25 cellular contexts compared by ENCODE assay signal in genomic region chr10:61642073-61642637, GRCh38. TPM values are rescaled to one million over a fixed set of nuclear protein-coding genes. Genes with fewer than 3 reads are reported as not detected.
DNase-seq lines count a peak whose midpoint lies in the region; ATAC-seq, FAIRE-seq and TF ChIP-seq lines count a peak whose summit lies in the region.
"Had no signal": no experiment of that assay in that cellular context is flagged by ENCODE, and none has a peak within 500 bp of the region (broad histone marks: within the 10 kb centered on the region; RNA-seq: fewer than 3 reads in every experiment).

No MANE protein-coding gene starts in this region.

- FAIRE-seq in GM12891 (lab: Jason Lieb, UNC): no peak
- FAIRE-seq: D721Med had no signal

- H3K36me3 ChIP-seq in HEK293 (ENCODE audit: control insufficient read depth in 2 of 2, insufficient read depth in 1 of 2, low read length in 2 of 2) (no peaks in the 10 kb centered on the region), thoracic aorta (no peaks in the 10 kb centered on the region)
- H3K36me3 ChIP-seq: ascending aorta, heart left ventricle had no signal

- TF ChIP-seq POLR2A in GM12891 (IDR thresholded peaks at IDR 0.05; ENCODE audit: low read depth, low read length): no peak

- no peaks in the 10 kb centered on the region for H3K27me3 ChIP-seq in thoracic aorta (replicated peaks; ENCODE audit: insufficient read depth)
- H3K27me3 ChIP-seq: ascending aorta, heart left ventricle had no signal

- no peaks in the 10 kb centered on the region for H3K27me3 Mint-ChIP-seq in WTC11 (ENCODE audit: low read depth)
- H3K27me3 Mint-ChIP-seq: activated CD8-positive, alpha-beta T cell treated with anti-CD3 and anti-CD28 coated beads for 36 hours; type B pancreatic cell had no signal

- H3K36me3 Mint-ChIP-seq in WTC11: no peaks in the 10 kb centered on the region
- H3K36me3 Mint-ChIP-seq: activated naive CD8-positive, alpha-beta T cell; type B pancreatic cell had no signal

- CTCF ChIA-PET in HEK293 (lab: Yijun Ruan, JAX): interaction anchor here (0.6 to 1.0 kb wide), 2 partner anchors 11 to 57 kb away, joined by 3 to 5 read pairs; no protein-coding TSS in a partner anchor
- CTCF ChIA-PET in WTC11 (lab: Charles Lee): interaction anchor here (1.6 kb wide), 1 partner anchor 35 kb away, joined by 4 read pairs; no protein-coding TSS in a partner anchor

- no peaks in the 10 kb centered on the region for H3K9me3 ChIP-seq in HEK293 (ENCODE audit: control insufficient read depth, insufficient read depth, low read depth, low read length)
- no peaks in the 10 kb centered on the region for H3K9me3 ChIP-seq in thoracic aorta
- H3K9me3 ChIP-seq: ascending aorta, heart left ventricle had no signal

- no peaks in the 10 kb centered on the region for H3K4me1 ChIP-seq in HEK293 (ENCODE audit: control insufficient read depth, insufficient read depth, low read length)
- H3K4me1 ChIP-seq in thoracic aorta (ENCODE audit: control insufficient read depth in 1 of 2, low read depth in 2 of 2): peaks cover 6 to 16% of the 10 kb centered on the region in 2 donors
- H3K4me1 ChIP-seq: ascending aorta had no signal

- ATAC-seq in WTC11: no peak
- ATAC-seq in thoracic aorta (ENCODE audit: insufficient number of reproducible peaks, low FRiP score, low read depth): no peak
- ATAC-seq in GM21526 (IDR thresholded peaks at IDR 0.05; ENCODE audit: low FRiP score, unreplicated experiment): no peak
- ATAC-seq: activated CD8-positive, alpha-beta T cell treated with anti-CD3 and anti-CD28 coated beads for 36 hours had no signal

- H3K27ac Mint-ChIP-seq in WTC11: peak overlapping the region; percentile 29; the same call in 1 of the 2 replicates
- H3K27ac Mint-ChIP-seq: activated CD8-positive, alpha-beta T cell treated with anti-CD3 and anti-CD28 coated beads for 36 hours; activated naive CD8-positive, alpha-beta T cell; T-helper 1 cell treated with Interleukin-12 subunit alpha and Interleukin-12 subunit beta and Interleukin-4 antibody, amounts not matched to agents 30 μg/mL and 1 μg/mL, for 36 hours; type B pancreatic cell had no signal

- POLR2A ChIA-PET in HEK293 (lab: Yijun Ruan, JAX): no interaction called here
- POLR2A ChIA-PET in WTC11 (lab: Charles Lee): no interaction called here

- no peak overlapping the region for H3K27ac ChIP-seq in HEK293 (ENCODE audit: extremely low read depth, low read depth, low read length)
- no peak overlapping the region for H3K27ac ChIP-seq in thoracic aorta
- H3K27ac ChIP-seq: ascending aorta had no signal

- H3K9me3 Mint-ChIP-seq in WTC11: 0 out of 2 replicates have a peak, but pooled peaks cover 7% of the 10 kb centered on the region
- H3K9me3 Mint-ChIP-seq: activated CD8-positive, alpha-beta T cell treated with anti-CD3 and anti-CD28 coated beads for 36 hours; neural crest cell; T-helper 1 cell treated with Interleukin-12 subunit alpha and Interleukin-12 subunit beta and Interleukin-4 antibody, amounts not matched to agents 30 μg/mL and 1 μg/mL, for 36 hours; type B pancreatic cell had no signal

- no peak for DNase-seq in WTC11 (ENCODE audit: low spot score)
- peak; percentile 78 for DNase-seq in fibroblast of peridontal ligament (ENCODE audit: extremely low read depth)
- DNase-seq in thoracic aorta (ENCODE audit: low spot score): no peak
- DNase-seq in GM19238 (ENCODE audit: insufficient read length, low spot score): no peak
- DNase-seq in GM12891 (ENCODE audit: insufficient read length, low spot score): no peak
- DNase-seq: activated CD8-positive, alpha-beta T cell treated with anti-CD3 and anti-CD28 coated beads for 36 hours; activated T-cell treated with anti-CD3 and anti-CD28 coated beads for 4 hours; heart left ventricle; NCI-H1092 treated with DMSO at 0.1 percent for 48 hours; NCI-H187; NCI-H526; right cardiac atrium; stimulated activated CD4-positive, alpha-beta T cell treated with anti-CD3 and anti-CD28 coated beads, Interleukin-12 subunit alpha, Interleukin-12 subunit beta, amount 100 ng/mL, for 4 hours; stimulated activated CD4-positive, alpha-beta T cell treated with anti-CD3 and anti-CD28 coated beads, Interleukin-4, amount 100 ng/mL, for 1 hour had no signal

- peaks cover 54% of the 10 kb centered on the region for H3K4me1 Mint-ChIP-seq in WTC11

- H3K4me3 ChIP-seq in HEK293 (ENCODE audit: low read depth, low read length): no peak overlapping the region
- peak overlapping the region; percentile 8 for H3K4me3 ChIP-seq in thoracic aorta
- H3K4me3 ChIP-seq: heart left ventricle, lung had no signal

- no peak for TF ChIP-seq CTCF in HEK293 (tag by site-specific recombination; IDR thresholded peaks at IDR 0.05)
- no peak for TF ChIP-seq CTCF in WTC11 (IDR thresholded peaks at IDR 0.05)
- no peak for TF ChIP-seq CTCF in thoracic aorta (IDR thresholded peaks at IDR 0.05)

- no peak overlapping the region for H3K4me3 Mint-ChIP-seq in WTC11
- H3K4me3 Mint-ChIP-seq: activated CD8-positive, alpha-beta T cell treated with anti-CD3 and anti-CD28 coated beads for 36 hours; activated naive CD8-positive, alpha-beta T cell; neural crest cell; T-helper 1 cell treated with Interleukin-12 subunit alpha and Interleukin-12 subunit beta and Interleukin-4 antibody, amounts not matched to agents 30 μg/mL and 1 μg/mL, for 36 hours; type B pancreatic cell had no signal

TF ChIP-seq in HEK293, 187 proteins besides CTCF, POLR2A, EP300 and RAD21 (continues in another document):
- TF ChIP-seq KLF16 (tag by site-specific recombination; IDR thresholded peaks at IDR 0.05) (no peak), ZNF146 (tag by site-specific recombination; IDR thresholded peaks at IDR 0.05) (no peak), ZNF221 (tag by site-specific recombination; IDR thresholded peaks at IDR 0.05; ENCODE audit: borderline replicate concordance) (no peak), EGR2 (tag by site-specific recombination; IDR thresholded peaks at IDR 0.05; ENCODE audit: low read depth) (no peak), ZNF629 (tag by site-specific recombination; IDR thresholded peaks at IDR 0.05) (peak; percentile 79), ZFP37 (tag by site-specific recombination; IDR thresholded peaks at IDR 0.05) (no peak), KLF8 (tag by site-specific recombination; IDR thresholded peaks at IDR 0.05) (0 out of 2 replicates have a peak, but pooled peaks have one; percentile 24), ZNF654 (tag by site-specific recombination; IDR thresholded peaks at IDR 0.05; ENCODE audit: low read depth) (0 out of 2 replicates have a peak, but pooled peaks have one; percentile 5), ZNF394 (tag by site-specific recombination; IDR thresholded peaks at IDR 0.05; ENCODE audit: borderline replicate concordance) (0 out of 2 replicates have a peak, but pooled peaks have one; percentile 18), ZNF10 (tag by site-specific recombination; IDR thresholded peaks at IDR 0.05) (no peak), ZNF366 (tag by site-specific recombination; conservative IDR thresholded peaks at IDR 0.05) (peak; percentile 47; the same call in 1 of the 2 replicates), ZNF16 (tag by site-specific recombination; IDR thresholded peaks at IDR 0.05; ENCODE audit: low read depth) (no peak)

TF ChIP-seq in WTC11, 78 proteins besides CTCF, POLR2A, EP300 and RAD21 (continues in another document):
- TF ChIP-seq ZNF138 (CRISPR knock-in tag; conservative IDR thresholded peaks at IDR 0.05) (no peak), ZNF416 (CRISPR knock-in tag; IDR thresholded peaks at IDR 0.05) (no peak), MYBL2 (CRISPR knock-in tag; IDR thresholded peaks at IDR 0.05) (no peak), NFATC4 (CRISPR knock-in tag; IDR thresholded peaks at IDR 0.05) (no peak), ZNF396 (CRISPR knock-in tag; IDR thresholded peaks at IDR 0.05; ENCODE audit: borderline replicate concordance) (no peak), TEAD1 (CRISPR knock-in tag; IDR thresholded peaks at IDR 0.05) (no peak), CREB1 (CRISPR knock-in tag; IDR thresholded peaks at IDR 0.05) (no peak), CREM (CRISPR knock-in tag; IDR thresholded peaks at IDR 0.05) (no peak), OVOL2 (CRISPR knock-in tag; IDR thresholded peaks at IDR 0.05; ENCODE audit: borderline replicate concordance) (no peak), JUN (CRISPR knock-in tag; IDR thresholded peaks at IDR 0.05) (no peak), NR3C1 (CRISPR knock-in tag; conservative IDR thresholded peaks at IDR 0.05; ENCODE audit: low read depth) (no peak)
- TF ChIP-seq, protein P1, sequence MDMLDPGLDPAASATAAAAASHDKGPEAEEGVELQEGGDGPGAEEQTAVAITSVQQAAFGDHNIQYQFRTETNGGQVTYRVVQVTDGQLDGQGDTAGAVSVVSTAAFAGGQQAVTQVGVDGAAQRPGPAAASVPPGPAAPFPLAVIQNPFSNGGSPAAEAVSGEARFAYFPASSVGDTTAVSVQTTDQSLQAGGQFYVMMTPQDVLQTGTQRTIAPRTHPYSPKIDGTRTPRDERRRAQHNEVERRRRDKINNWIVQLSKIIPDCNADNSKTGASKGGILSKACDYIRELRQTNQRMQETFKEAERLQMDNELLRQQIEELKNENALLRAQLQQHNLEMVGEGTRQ (CRISPR knock-in tag; IDR thresholded peaks at IDR 0.05): no peak

TF ChIP-seq in GM12891, 5 proteins besides CTCF, POLR2A, EP300 and RAD21:
- no peak for TF ChIP-seq TAF1 (IDR thresholded peaks at IDR 0.05; ENCODE audit: low read depth, low read length)
- TF ChIP-seq SPI1 (IDR thresholded peaks at IDR 0.05; ENCODE audit: low read depth, low read length): no peak
- TF ChIP-seq POLR2AphosphoS5 (IDR thresholded peaks at IDR 0.05; ENCODE audit: low read depth, low read length): no peak
- TF ChIP-seq PAX5 (IDR thresholded peaks at IDR 0.05; ENCODE audit: insufficient read depth, low read length, severe bottlenecking): no peak
- TF ChIP-seq POU2F2 (IDR thresholded peaks at IDR 0.05; ENCODE audit: low read depth, low read length): no peak

RNA-seq across cellular contexts. Expression of gene CABCOCO1, which starts 20.6 kb away (rescaled TPM):
- total RNA-seq in WTC11 (2021) (not detected in 3 replicates), thoracic aorta (1 to 10 TPM in 1 of 2 donors, not detected in 1; 1.1 TPM)
- not detected for polyA plus RNA-seq in GM12891 (2012; ENCODE audit: low read depth, missing spikeins)
- total RNA-seq: activated CD8-positive, alpha-beta T cell treated with anti-CD3 and anti-CD28 coated beads for 36 hours; ascending aorta; dermis blood vessel endothelial cell; RPMI7951 had no signal
- polyA plus RNA-seq: heart left ventricle had no signal

Comparison
In these comparisons a context has a peak if more than half of its experiments do, and no peak if none do; other contexts are left out.
1. Of the 8 proteins assayed by ChIP-seq in both HEK293 and WTC11: peak only in HEK293: ATF2; only in WTC11: none; in both: none; in neither: 7.